30 cellular contexts compared by ENCODE assay signal in the genomic region with DNA sequence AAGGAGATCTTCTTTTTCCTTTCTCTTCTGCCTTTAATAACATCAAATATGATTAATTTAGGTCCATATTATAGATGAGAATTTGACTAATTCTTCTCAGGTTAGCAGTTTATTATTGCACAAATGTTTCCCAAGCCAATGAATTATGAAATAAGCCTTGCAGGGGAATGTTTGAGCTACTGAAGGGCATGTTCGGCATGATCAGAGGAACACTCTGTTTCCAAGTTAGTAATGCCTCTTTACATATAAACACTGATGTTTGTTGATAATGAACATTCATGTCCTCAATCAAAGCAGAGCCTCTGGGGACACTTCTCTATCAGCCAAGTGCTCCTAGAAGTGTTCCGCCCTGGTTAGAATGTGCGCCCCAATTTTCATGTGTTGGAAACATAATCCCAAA. TPM values are rescaled to one million over a fixed set of nuclear protein-coding genes. Genes with fewer than 3 reads are reported as not detected.
"Had no signal": no experiment of that assay in that cellular context is flagged by ENCODE, and none has a peak within 500 bp of the region (broad histone marks: within the 10 kb centered on the region; RNA-seq: fewer than 3 reads in every experiment).

No MANE protein-coding gene starts in this region.

- H3K27ac ChIP-seq: heart right ventricle, hepatocyte, pancreas, prostate gland, stomach, testis, thyroid gland, upper lobe of right lung had no signal

- H3K4me3 ChIP-seq: heart right ventricle, hepatocyte, lung, pancreas, prostate gland, smooth muscle cell, stomach, testis, thyroid gland, upper lobe of right lung had no signal

- DNase-seq: heart right ventricle; islet precursor cell; left ventricle myocardium superior; mesendoderm; naive B cell; nucleus accumbens; pancreas; posterior cingulate gyrus; retina; right cardiac atrium; stimulated activated CD4-positive, alpha-beta T cell treated with anti-CD3 and anti-CD28 coated beads, Interleukin-1b, Interleukin-23, amount 100 ng/mL, for 48 hours; stimulated activated CD4-positive, alpha-beta T cell treated with anti-CD3 and anti-CD28 coated beads, Interleukin-2, amount 100 ng/mL, for 48 hours; stimulated activated CD4-positive, alpha-beta T cell treated with anti-CD3 and anti-CD28 coated beads, Interleukin-4, amount 100 ng/mL, for 4 hours; stimulated activated CD8-positive, alpha-beta memory T cell treated with anti-CD3 and anti-CD28 coated beads, Interleukin-4, amount 100 ng/mL, for 48 hours; stimulated activated naive B cell treated with anti-CD40 and anti-IgM and Interleukin-4, amounts not matched to agents 10 μg/mL and 1 μg/mL and 100 μg/mL, for 72 hours; stimulated activated naive CD8-positive, alpha-beta T cell treated with anti-CD3 and anti-CD28 coated beads, Interleukin-15, Interleukin-2, amounts not matched to agents 100 U/mL and 50 U/mL, for 24 hours; stomach; testis; thyroid gland; upper lobe of right lung had no signal

- H3K4me1 ChIP-seq: heart right ventricle, pancreas, prostate gland, stomach, testis, thyroid gland had no signal

- H3K9me3 ChIP-seq: heart right ventricle, pancreas, prostate gland, stomach, testis, thyroid gland, upper lobe of right lung had no signal

- H3K27me3 ChIP-seq: hepatocyte, pancreas, testis, thyroid gland, upper lobe of right lung had no signal

- ATAC-seq: heart right ventricle; left ventricle myocardium superior; pancreas; right cardiac atrium; stimulated activated naive B cell treated with anti-CD40 and anti-IgM and Interleukin-4, amounts not matched to agents 10 μg/mL and 1 μg/mL and 100 μg/mL, for 72 hours; stimulated activated naive CD8-positive, alpha-beta T cell treated with anti-CD3 and anti-CD28 coated beads, Interleukin-15, Interleukin-2, amounts not matched to agents 100 U/mL and 50 U/mL, for 24 hours; upper lobe of right lung had no signal

- H3K36me3 ChIP-seq: heart right ventricle, pancreas, prostate gland, stomach, thyroid gland, upper lobe of right lung had no signal

RNA-seq across cellular contexts. Expression of gene CYP1A1, which starts 10.0 kb away (rescaled TPM):
- total RNA-seq: mononuclear cell, skeletal muscle tissue had no signal

RNA-seq across cellular contexts. Expression of gene CYP1A2, which starts 13.3 kb away (rescaled TPM):
- total RNA-seq: hepatocyte, kidney epithelial cell, left ventricle myocardium superior, mesothelial cell of epicardium, mononuclear cell, neural crest cell, osteoblast, right cardiac atrium, skeletal muscle tissue, smooth muscle cell, stomach had no signal
